In genomic region chr6:157954150-157955117, GRCh38 we compare ENCODE assay signal across 1 cellular context.
TF ChIP-seq lines count a peak whose summit lies in the region.

No MANE protein-coding gene starts in this region.

TF ChIP-seq in GM23338, 12 proteins besides CTCF, POLR2A, EP300 and RAD21 (continued from another document):
- TF ChIP-seq ZNF462 (CRISPR knock-in tag; IDR thresholded peaks at IDR 0.05) (no peak), ETS1 (IDR thresholded peaks at IDR 0.05) (no peak)
TF ChIP-seq in GM23338: peak in this region for 0.
